Comparison of ENCODE assay signal across 24 cellular contexts in the genomic region with DNA sequence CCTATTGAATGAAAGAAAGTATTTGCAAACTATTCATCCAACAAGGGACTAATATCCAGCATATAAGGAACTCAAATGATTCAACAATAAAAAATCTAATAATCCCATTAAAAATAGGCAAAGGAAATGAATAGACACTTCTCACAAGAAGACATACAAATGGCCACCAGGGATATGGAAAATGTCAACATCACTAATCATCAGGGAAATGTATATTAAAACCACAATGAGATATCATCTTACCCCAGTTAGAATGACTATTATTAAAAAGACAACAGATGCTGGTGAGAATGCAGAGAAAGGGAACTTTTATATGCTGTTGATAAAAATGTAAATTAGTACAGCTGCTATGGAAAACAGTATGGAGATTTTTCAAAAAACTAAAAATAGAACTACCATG.
"Had no signal": no experiment of that assay in that cellular context is flagged by ENCODE, and none has a peak within 500 bp of the region (broad histone marks: within the 10 kb centered on the region; RNA-seq: fewer than 3 reads in every experiment).

No MANE protein-coding gene starts in this region.

- H3K27ac ChIP-seq: adrenal gland, SJSA1 had no signal

- H3K4me3 ChIP-seq: adrenal gland, SJSA1 had no signal

- H3K4me3 Mint-ChIP-seq: activated CD4-positive, alpha-beta memory T cell treated with anti-CD3 and anti-CD28 coated beads for 36 hours; activated CD4-positive, alpha-beta T cell treated with anti-CD3 and anti-CD28 coated beads, Interleukin-2, amount 10 ng/mL, durations not matched to agents 7 days and 5 days; activated naive CD8-positive, alpha-beta T cell treated with anti-CD3 and anti-CD28 coated beads, Interleukin-2, amount 10 ng/mL, durations not matched to agents 7 days and 5 days; activated T-cell treated with anti-CD3 and anti-CD28 coated beads, Interleukin-2, amount 50 U/mL, for 72 hours; T-helper 17 cell; WTC11 had no signal

- H3K36me3 ChIP-seq: adrenal gland, SJSA1 had no signal

- H3K27me3 Mint-ChIP-seq: activated CD4-positive, alpha-beta memory T cell treated with anti-CD3 and anti-CD28 coated beads for 36 hours; activated CD4-positive, alpha-beta T cell treated with anti-CD3 and anti-CD28 coated beads, Interleukin-2, amount 10 ng/mL, durations not matched to agents 7 days and 5 days; activated naive CD8-positive, alpha-beta T cell treated with anti-CD3 and anti-CD28 coated beads, Interleukin-2, amount 10 ng/mL, durations not matched to agents 7 days and 5 days; T-helper 17 cell had no signal

- DNase-seq: activated CD4-positive, alpha-beta memory T cell treated with anti-CD3 and anti-CD28 coated beads for 36 hours; activated CD4-positive, alpha-beta T cell treated with anti-CD3 and anti-CD28 coated beads, Interleukin-2, amount 10 ng/mL, durations not matched to agents 7 days and 5 days; activated CD4-positive, CD25-positive, alpha-beta regulatory T cell treated with anti-CD3 and anti-CD28 coated beads, Interleukin-2, amount 50 U/mL, for 72 hours; activated CD8-positive, alpha-beta memory T cell treated with anti-CD3 and anti-CD28 coated beads for 24 hours; activated naive CD4-positive, alpha-beta T cell treated with anti-CD3 and anti-CD28 coated beads, Interleukin-2, amount 50 U/mL, for 16 hours; activated naive CD8-positive, alpha-beta T cell treated with anti-CD3 and anti-CD28 coated beads, Interleukin-2, amount 10 ng/mL, durations not matched to agents 7 days and 5 days; activated T-cell treated with anti-CD3 and anti-CD28 coated beads for 4 hours; activated T-cell treated with anti-CD3 and anti-CD28 coated beads, Interleukin-2, amount 50 U/mL, for 72 hours; adrenal gland; anterior cingulate cortex; cerebellar nuclear complex; KBM-7; NCI-H1048; NCI-H146; NCI-H187 treated with DMSO at 0.1 percent for 48 hours; NCI-H2081 treated with DMSO at 0.1 percent for 48 hours; NCI-H446 treated with DMSO at 0.1 percent for 48 hours; NCI-H524 treated with DMSO at 0.1 percent for 48 hours; NK-92 treated with Interleukin-12 subunit alpha and Interleukin-12 subunit beta, amount 100 ng/mL, for 24 hours; SHP77; T-helper 17 cell; T-helper 9 cell had no signal

- ATAC-seq: activated T-cell treated with anti-CD3 and anti-CD28 coated beads, Interleukin-2, amount 50 U/mL, for 72 hours; T-helper 17 cell; WTC11 had no signal

- H3K27ac Mint-ChIP-seq: activated CD4-positive, alpha-beta memory T cell treated with anti-CD3 and anti-CD28 coated beads for 36 hours; activated CD4-positive, alpha-beta T cell treated with anti-CD3 and anti-CD28 coated beads, Interleukin-2, amount 10 ng/mL, durations not matched to agents 7 days and 5 days; activated naive CD8-positive, alpha-beta T cell treated with anti-CD3 and anti-CD28 coated beads, Interleukin-2, amount 10 ng/mL, durations not matched to agents 7 days and 5 days; activated T-cell treated with anti-CD3 and anti-CD28 coated beads, Interleukin-2, amount 50 U/mL, for 72 hours; T-helper 17 cell; WTC11 had no signal

- H3K9me3 Mint-ChIP-seq: activated CD4-positive, alpha-beta T cell treated with anti-CD3 and anti-CD28 coated beads, Interleukin-2, amount 10 ng/mL, durations not matched to agents 7 days and 5 days; WTC11 had no signal

- H3K4me1 ChIP-seq: adrenal gland, SJSA1 had no signal

- H3K9me3 ChIP-seq: adrenal gland, SJSA1 had no signal

- H3K27me3 ChIP-seq: adrenal gland, SJSA1 had no signal

- H3K4me1 Mint-ChIP-seq: activated CD4-positive, alpha-beta T cell treated with anti-CD3 and anti-CD28 coated beads, Interleukin-2, amount 10 ng/mL, durations not matched to agents 7 days and 5 days; activated naive CD8-positive, alpha-beta T cell treated with anti-CD3 and anti-CD28 coated beads, Interleukin-2, amount 10 ng/mL, durations not matched to agents 7 days and 5 days; T-helper 17 cell had no signal

- H3K36me3 Mint-ChIP-seq: activated CD4-positive, alpha-beta memory T cell treated with anti-CD3 and anti-CD28 coated beads for 36 hours; activated naive CD8-positive, alpha-beta T cell treated with anti-CD3 and anti-CD28 coated beads, Interleukin-2, amount 10 ng/mL, durations not matched to agents 7 days and 5 days; WTC11 had no signal
